Comparison of ENCODE assay signal across 8 cellular contexts in the genomic region with DNA sequence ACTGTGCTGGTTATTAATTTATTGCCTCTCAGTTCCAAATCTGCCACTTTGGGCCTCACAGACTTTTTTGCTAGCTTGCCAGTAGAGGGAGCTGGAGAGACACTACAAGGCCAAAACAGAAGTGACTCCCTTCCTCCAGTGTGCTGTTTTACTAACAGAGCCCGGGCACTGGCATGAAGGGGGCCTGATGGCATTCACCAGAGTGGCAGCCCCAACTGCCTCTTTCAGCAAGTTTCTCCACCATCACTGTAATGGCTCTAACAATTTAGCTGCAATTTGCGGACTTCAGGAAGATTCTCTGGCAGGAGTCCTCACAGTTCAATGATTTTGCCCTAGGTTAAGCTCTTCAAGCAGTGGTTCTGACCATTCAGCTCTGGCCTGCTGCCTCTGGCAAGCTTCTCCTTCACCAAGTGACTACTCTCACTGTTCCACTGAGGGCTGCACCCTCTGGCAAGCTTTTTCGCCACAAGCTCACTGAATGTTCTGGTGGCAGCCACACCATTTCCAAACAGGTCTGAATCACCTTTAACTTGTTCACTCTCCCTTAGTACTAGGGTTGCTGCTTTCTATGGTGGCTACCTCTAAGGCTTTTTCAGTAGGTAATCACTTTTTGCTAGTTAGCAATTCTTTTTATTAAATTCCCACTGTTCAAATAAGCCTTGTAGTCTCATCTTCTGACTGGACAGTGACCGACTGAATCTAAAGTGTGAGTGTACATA.
DNase-seq lines count a peak whose midpoint lies in the region; ATAC-seq and TF ChIP-seq lines count a peak whose summit lies in the region.

No MANE protein-coding gene starts in this region.

- no peaks in the 10 kb centered on the region for H3F3A ChIP-seq in neural progenitor cell (ENCODE audit: low read depth)

- H3K4me3 Mint-ChIP-seq in neural progenitor cell (no peak overlapping the region), type B pancreatic cell (no peak overlapping the region)

- no peaks in the 10 kb centered on the region for H3K79me2 ChIP-seq in neural progenitor cell (ENCODE audit: low read depth)

- no peaks in the 10 kb centered on the region for H3K9me3 ChIP-seq in neural progenitor cell (ENCODE audit: low read depth)

- no peak overlapping the region for H3K27ac Mint-ChIP-seq in neural progenitor cell
- no peak overlapping the region for H3K27ac Mint-ChIP-seq in type B pancreatic cell

- H3K4me3 ChIP-seq in fibroblast of mammary gland (ENCODE audit: control insufficient read depth, low read depth, low read length) (no peak overlapping the region), neural progenitor cell (no peak overlapping the region)

- no peaks in the 10 kb centered on the region for H3K36me3 ChIP-seq in neural progenitor cell

- DNase-seq in EL (peak; percentile 75), HuH-7.5 (ENCODE audit: low spot score) (peak; percentile 18), NOMO-1 treated with dmso at 0.1 percent for 144 hours (lab: John Stamatoyannopoulos, UW; ENCODE audit: unreplicated experiment) (peak; percentile 27), fibroblast of mammary gland (ENCODE audit: low read depth) (peak; percentile 80), neural progenitor cell (ENCODE audit: low spot score) (peak; percentile 82), type B pancreatic cell (ENCODE audit: extremely low spot score, unreplicated experiment) (no peak)
- peak; percentile 31 for DNase-seq in activated T-cell treated with anti-CD3 and anti-CD28 coated beads, Interleukin-2, amount 50 U/mL, for 1 hour

- ATAC-seq in GM21723 (IDR thresholded peaks at IDR 0.05; ENCODE audit: unreplicated experiment), result peak; percentile 80

- TF ChIP-seq CTCF in fibroblast of mammary gland (conservative IDR thresholded peaks at IDR 0.05; ENCODE audit: control insufficient read depth, insufficient read depth, low read depth, low read length), result peak; percentile 94
- TF ChIP-seq CTCF in neural progenitor cell (IDR thresholded peaks at IDR 0.05), result peak; percentile 91
- peak; percentile 88 for TF ChIP-seq CTCF in type B pancreatic cell (conservative IDR thresholded peaks at IDR 0.05)

- H3K36me3 Mint-ChIP-seq in neural progenitor cell (no peaks in the 10 kb centered on the region), type B pancreatic cell (no peaks in the 10 kb centered on the region)

- no peaks in the 10 kb centered on the region for H3K4me1 ChIP-seq in neural progenitor cell

- no peak overlapping the region for H3K9ac ChIP-seq in neural progenitor cell

- H2AFZ ChIP-seq in neural progenitor cell (replicated peaks), result peak overlapping the region; percentile 30

- H3K4me1 Mint-ChIP-seq in neural progenitor cell (no peaks in the 10 kb centered on the region), type B pancreatic cell (ENCODE audit: unreplicated experiment) (no peaks in the 10 kb centered on the region)

- H3K27me3 Mint-ChIP-seq in neural progenitor cell (ENCODE audit: insufficient read depth, low read depth) (no peaks in the 10 kb centered on the region), type B pancreatic cell (no peaks in the 10 kb centered on the region)

- peaks cover 8% of the 10 kb centered on the region for H3K9me3 Mint-ChIP-seq in neural progenitor cell
- peaks cover 6% of the 10 kb centered on the region for H3K9me3 Mint-ChIP-seq in type B pancreatic cell

- no peaks in the 10 kb centered on the region for H3K27me3 ChIP-seq in neural progenitor cell

- H3K4me2 ChIP-seq in neural progenitor cell, result no peak overlapping the region

- no peaks in the 10 kb centered on the region for H4K20me1 ChIP-seq in neural progenitor cell (ENCODE audit: low read depth)

- no peak overlapping the region for H3K27ac ChIP-seq in neural progenitor cell
